ENCODE assay signal across 17 cellular contexts in genomic region chr22:17234144-17234623, GRCh38. TPM values are rescaled to one million over a fixed set of nuclear protein-coding genes. Genes with fewer than 3 reads are reported as not detected.
DNase-seq lines count a peak whose midpoint lies in the region; ATAC-seq and TF ChIP-seq lines count a peak whose summit lies in the region.
"Had no signal": no experiment of that assay in that cellular context is flagged by ENCODE, and none has a peak within 500 bp of the region (broad histone marks: within the 10 kb centered on the region; RNA-seq: fewer than 3 reads in every experiment).

No MANE protein-coding gene starts in this region.

- H3K9me3 ChIP-seq in cardiac muscle cell (ENCODE audit: low read depth) = no peaks in the 10 kb centered on the region
- H3K9me3 ChIP-seq: right atrium auricular region, upper lobe of right lung had no signal

- H3K4me3 ChIP-seq in cardiac muscle cell = no peak overlapping the region
- H3K4me3 ChIP-seq in kidney epithelial cell (ENCODE audit: low read depth, low read length) = no peak overlapping the region
- H3K4me3 ChIP-seq: right atrium auricular region, upper lobe of right lung had no signal

- TF ChIP-seq CTCF in cardiac muscle cell (IDR thresholded peaks at IDR 0.05; ENCODE audit: low read depth, low read length) (peak; percentile 34), kidney epithelial cell (IDR thresholded peaks at IDR 0.05; ENCODE audit: insufficient read depth, low read length, poor library complexity, severe bottlenecking) (peak; percentile 7)

- H3K27me3 ChIP-seq in cardiac muscle cell (no peaks in the 10 kb centered on the region), kidney epithelial cell (ENCODE audit: control insufficient read depth, insufficient read depth, low read length) (peaks cover 5% of the 10 kb centered on the region)
- H3K27me3 ChIP-seq: right atrium auricular region, upper lobe of right lung had no signal

- peak in 1 of 2 donors; percentile 49 for DNase-seq in cardiac muscle cell (ENCODE audit: low read depth in 1 of 2, low spot score in 1 of 2)
- no peak for DNase-seq in Right ventricle myocardium inferior (ENCODE audit: missing footprints)
- peak; percentile 10 for DNase-seq in dermis blood vessel endothelial cell
- DNase-seq in kidney epithelial cell (ENCODE audit: low read depth) = no peak
- DNase-seq in stimulated activated CD8-positive, alpha-beta memory T cell treated with anti-CD3 and anti-CD28 coated beads, Interleukin-4, amount 100 ng/mL, for 48 hours = no peak
- DNase-seq in T-helper 9 cell = no peak
- DNase-seq: activated CD4-positive, alpha-beta T cell treated with anti-CD3 and anti-CD28 coated beads for 1 hour; activated naive CD8-positive, alpha-beta T cell treated with anti-CD3 and anti-CD28 coated beads, Interleukin-2, amount 10 ng/mL, durations not matched to agents 7 days and 5 days; left ventricle myocardium superior; naive thymus-derived CD8-positive, alpha-beta T cell; NCI-H187; NCI-H524 treated with DMSO at 0.1 percent for 48 hours; upper lobe of right lung had no signal

- H3K4me1 ChIP-seq in cardiac muscle cell (ENCODE audit: low read depth) = peaks cover 8% of the 10 kb centered on the region
- H3K4me1 ChIP-seq: right atrium auricular region had no signal

- no peak overlapping the region for H3K27ac ChIP-seq in cardiac muscle cell
- H3K27ac ChIP-seq: right atrium auricular region, upper lobe of right lung had no signal

- ATAC-seq in Right ventricle myocardium inferior = no peak
- no peak for ATAC-seq in HG03571 (IDR thresholded peaks at IDR 0.05; ENCODE audit: unreplicated experiment)
- no peak for ATAC-seq in HG03342 (IDR thresholded peaks at IDR 0.05; ENCODE audit: unreplicated experiment)
- ATAC-seq: left ventricle myocardium superior; naive thymus-derived CD8-positive, alpha-beta T cell; Panc1; upper lobe of right lung had no signal

- H3K36me3 ChIP-seq in cardiac muscle cell (no peaks in the 10 kb centered on the region), kidney epithelial cell (ENCODE audit: control insufficient read depth, insufficient read depth, low read length) (no peaks in the 10 kb centered on the region)
- H3K36me3 ChIP-seq: right atrium auricular region, upper lobe of right lung had no signal

- intact Hi-C loops in Right ventricle myocardium inferior (cut with DNase I) = no loop called here

RNA-seq across cellular contexts. Expression of gene ADA2, which starts 14.9 kb away (rescaled TPM):
- total RNA-seq in cardiac muscle cell (0.83 and 1.5 TPM in 2 replicates), Right ventricle myocardium inferior (39.6 TPM), dermis blood vessel endothelial cell (5.3 and 8.9 TPM in 2 replicates), kidney epithelial cell (17.8 and 22.7 TPM in 2 replicates)
- 2.6 and 2.7 TPM in 2 replicates for polyA plus RNA-seq in cardiac muscle cell
